Comparison of ENCODE assay signal across 8 cellular contexts in the genomic region with DNA sequence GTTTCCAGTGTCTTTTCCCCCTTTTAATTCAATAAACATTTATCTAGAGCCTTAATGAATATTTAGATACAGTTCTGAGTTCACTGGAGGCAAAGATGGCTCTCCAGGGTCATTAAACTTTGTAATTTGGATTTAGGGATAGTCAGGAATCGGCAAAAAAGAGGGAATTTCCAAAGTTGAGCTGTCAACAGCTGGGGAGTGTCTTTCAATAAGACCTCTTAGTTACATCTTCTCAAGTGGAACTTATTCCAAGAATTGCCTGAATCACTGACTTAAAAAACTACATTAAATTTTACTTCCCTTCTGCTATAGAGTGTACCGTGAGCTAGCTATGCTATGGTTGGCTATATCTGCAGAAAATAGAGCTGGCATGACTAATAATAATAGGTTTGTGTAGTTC. TPM values are rescaled to one million over a fixed set of nuclear protein-coding genes. Genes with fewer than 3 reads are reported as not detected.
DNase-seq lines count a peak whose midpoint lies in the region; ATAC-seq, FAIRE-seq and TF ChIP-seq lines count a peak whose summit lies in the region.

No MANE protein-coding gene starts in this region.

- peaks cover 2% of the 10 kb centered on the region for H3K36me3 Mint-ChIP-seq in activated CD4-positive, alpha-beta T cell treated with anti-CD3 and anti-CD28 coated beads for 36 hours (ENCODE audit: low read depth)
- no peaks in the 10 kb centered on the region for H3K36me3 Mint-ChIP-seq in activated T-helper 2 cell treated with anti-CD3 and anti-CD28 coated beads, Interferon-gamma antibody, Interleukin-2, Interleukin-4, amounts not matched to agents 10 μg/mL and 5 μg/mL and 100 μg/mL, durations not matched to agents 14 hours and 24 hours and 36 hours (ENCODE audit: low read depth)

- POLR2A ChIA-PET in activated CD4-positive, alpha-beta T cell treated with anti-CD3 and anti-CD28 coated beads for 36 hours (lab: Charles Lee): interaction anchor here (1.4 kb wide), 1 partner anchor 24 kb away, joined by 5 read pairs; no protein-coding TSS in a partner anchor

- H3K4me1 Mint-ChIP-seq in activated CD4-positive, alpha-beta T cell treated with anti-CD3 and anti-CD28 coated beads for 36 hours: peaks cover 54% of the 10 kb centered on the region
- H3K4me1 Mint-ChIP-seq in activated T-helper 2 cell treated with anti-CD3 and anti-CD28 coated beads, Interferon-gamma antibody, Interleukin-2, Interleukin-4, amounts not matched to agents 10 μg/mL and 5 μg/mL and 100 μg/mL, durations not matched to agents 14 hours and 24 hours and 36 hours (ENCODE audit: low read depth): peaks cover 40% of the 10 kb centered on the region

- no peak for ATAC-seq in activated CD4-positive, alpha-beta T cell treated with anti-CD3 and anti-CD28 coated beads for 36 hours
- no peak for ATAC-seq in HG03521 (IDR thresholded peaks at IDR 0.05; ENCODE audit: unreplicated experiment)
- no peak for ATAC-seq in HG03097 (IDR thresholded peaks at IDR 0.05; ENCODE audit: low FRiP score, unreplicated experiment)
- no peak for ATAC-seq in GM21737 (IDR thresholded peaks at IDR 0.05; ENCODE audit: unreplicated experiment)

- TF ChIP-seq CTCF in kidney (IDR thresholded peaks at IDR 0.05; ENCODE audit: borderline replicate concordance, extremely low read depth, insufficient read depth): no peak

- peak overlapping the region; percentile 96 to 97 for H3K27ac ChIP-seq in kidney (ENCODE audit: low read depth in 2 of 2, low read length in 2 of 2)
- peak overlapping the region; percentile 40 for H3K27ac ChIP-seq in temporal lobe (ENCODE audit: low read depth, low read length)

- intact Hi-C loops in activated CD4-positive, alpha-beta T cell treated with anti-CD3 and anti-CD28 coated beads for 36 hours (cut with DNase I, micrococcal nuclease): loop anchor here (1.0 to 5.0 kb wide), 4 partner anchors 16 to 113 kb away; no protein-coding TSS in a partner anchor
- intact Hi-C loops in activated T-helper 2 cell treated with anti-CD3 and anti-CD28 coated beads, Interferon-gamma antibody, Interleukin-2, Interleukin-4, amounts not matched to agents 10 μg/mL and 5 μg/mL and 100 μg/mL, durations not matched to agents 14 hours and 24 hours and 36 hours (cut with micrococcal nuclease): loop anchor here (1.0 to 2.0 kb wide), 3 partner anchors 112 to 242 kb away; a partner anchor contains a TSS
- intact Hi-C loops in kidney (cut with DNase I): loop anchor here (10.0 kb wide), 1 partner anchor 130 kb away; no protein-coding TSS in a partner anchor

- peak overlapping the region; percentile 91 for H3K27ac Mint-ChIP-seq in activated CD4-positive, alpha-beta T cell treated with anti-CD3 and anti-CD28 coated beads for 36 hours
- no peak overlapping the region for H3K27ac Mint-ChIP-seq in activated T-helper 2 cell treated with anti-CD3 and anti-CD28 coated beads, Interferon-gamma antibody, Interleukin-2, Interleukin-4, amounts not matched to agents 10 μg/mL and 5 μg/mL and 100 μg/mL, durations not matched to agents 14 hours and 24 hours and 36 hours

- DNase-seq in activated CD4-positive, alpha-beta T cell treated with anti-CD3 and anti-CD28 coated beads for 36 hours: no peak
- no peak for DNase-seq in activated CD4-positive, alpha-beta T cell treated with anti-CD3 and anti-CD28 coated beads, Interleukin-2, amount 50 U/mL, for 4 hours
- DNase-seq in activated T-helper 2 cell treated with anti-CD3 and anti-CD28 coated beads, Interferon-gamma antibody, Interleukin-2, Interleukin-4, amounts not matched to agents 10 μg/mL and 5 μg/mL and 100 μg/mL, durations not matched to agents 14 hours and 24 hours and 36 hours (ENCODE audit: low spot score): no peak
- DNase-seq in kidney: no peak

- H3K9ac ChIP-seq in kidney (ENCODE audit: low read length in 2 of 2): peak overlapping the region; percentile 57 to 81

- H3K4me1 ChIP-seq in kidney (ENCODE audit: control insufficient read depth in 1 of 2, insufficient read depth in 1 of 2, low read depth in 1 of 2, low read length in 2 of 2): peaks cover 3 to 13% of the 10 kb centered on the region in 2 donors

- FAIRE-seq in kidney (lab: Jason Lieb, UNC): no peak

- H3K36me3 ChIP-seq in kidney (ENCODE audit: control insufficient read depth in 1 of 2, insufficient read depth in 2 of 2, low read length in 2 of 2): no peaks in the 10 kb centered on the region

- H3K9me3 ChIP-seq in kidney (ENCODE audit: control insufficient read depth in 1 of 2, low read length in 2 of 2): no peaks in the 10 kb centered on the region

- CTCF ChIA-PET in activated CD4-positive, alpha-beta T cell treated with anti-CD3 and anti-CD28 coated beads for 36 hours (lab: Charles Lee): interaction anchor here (0.6 to 1.5 kb wide), 10 partner anchors 11 to 182 kb away, joined by 3 to 6 read pairs (median 4); no protein-coding TSS in a partner anchor

- peak overlapping the region; percentile 73 to 89 for H3K4me3 ChIP-seq in kidney (ENCODE audit: low read length in 2 of 2)

- H3K27me3 Mint-ChIP-seq in activated CD4-positive, alpha-beta T cell treated with anti-CD3 and anti-CD28 coated beads for 36 hours: no peaks in the 10 kb centered on the region
- H3K27me3 Mint-ChIP-seq in activated T-helper 2 cell treated with anti-CD3 and anti-CD28 coated beads, Interferon-gamma antibody, Interleukin-2, Interleukin-4, amounts not matched to agents 10 μg/mL and 5 μg/mL and 100 μg/mL, durations not matched to agents 14 hours and 24 hours and 36 hours (ENCODE audit: low read depth): peaks cover 2% of the 10 kb centered on the region

- H3K9me3 Mint-ChIP-seq in activated CD4-positive, alpha-beta T cell treated with anti-CD3 and anti-CD28 coated beads for 36 hours (ENCODE audit: low read depth): no peaks in the 10 kb centered on the region
- H3K9me3 Mint-ChIP-seq in activated T-helper 2 cell treated with anti-CD3 and anti-CD28 coated beads, Interferon-gamma antibody, Interleukin-2, Interleukin-4, amounts not matched to agents 10 μg/mL and 5 μg/mL and 100 μg/mL, durations not matched to agents 14 hours and 24 hours and 36 hours: no peaks in the 10 kb centered on the region

- peak overlapping the region; percentile 91 for H3K4me3 Mint-ChIP-seq in activated CD4-positive, alpha-beta T cell treated with anti-CD3 and anti-CD28 coated beads for 36 hours
- peak overlapping the region; percentile 91 for H3K4me3 Mint-ChIP-seq in activated T-helper 2 cell treated with anti-CD3 and anti-CD28 coated beads, Interferon-gamma antibody, Interleukin-2, Interleukin-4, amounts not matched to agents 10 μg/mL and 5 μg/mL and 100 μg/mL, durations not matched to agents 14 hours and 24 hours and 36 hours (ENCODE audit: low read depth)

RNA-seq across cellular contexts. Expression of a gene that starts 2.0 kb away (rescaled TPM):
- total RNA-seq in activated CD4-positive, alpha-beta T cell treated with anti-CD3 and anti-CD28 coated beads for 36 hours: 10 to 100 TPM; 14.8 to 16.4 TPM
- total RNA-seq in activated T-helper 2 cell treated with anti-CD3 and anti-CD28 coated beads, Interferon-gamma antibody, Interleukin-2, Interleukin-4, amounts not matched to agents 10 μg/mL and 5 μg/mL and 100 μg/mL, durations not matched to agents 14 hours and 24 hours and 36 hours: 16.9 and 17.8 TPM in 2 replicates
- total RNA-seq in kidney (39.0 TPM), temporal lobe (17.5 TPM)
- 10.2 TPM for polyA plus RNA-seq in kidney (ENCODE audit: insufficient read depth, low read depth, low replicate concordance)
